2 cellular contexts compared by ENCODE assay signal in the genomic region with DNA sequence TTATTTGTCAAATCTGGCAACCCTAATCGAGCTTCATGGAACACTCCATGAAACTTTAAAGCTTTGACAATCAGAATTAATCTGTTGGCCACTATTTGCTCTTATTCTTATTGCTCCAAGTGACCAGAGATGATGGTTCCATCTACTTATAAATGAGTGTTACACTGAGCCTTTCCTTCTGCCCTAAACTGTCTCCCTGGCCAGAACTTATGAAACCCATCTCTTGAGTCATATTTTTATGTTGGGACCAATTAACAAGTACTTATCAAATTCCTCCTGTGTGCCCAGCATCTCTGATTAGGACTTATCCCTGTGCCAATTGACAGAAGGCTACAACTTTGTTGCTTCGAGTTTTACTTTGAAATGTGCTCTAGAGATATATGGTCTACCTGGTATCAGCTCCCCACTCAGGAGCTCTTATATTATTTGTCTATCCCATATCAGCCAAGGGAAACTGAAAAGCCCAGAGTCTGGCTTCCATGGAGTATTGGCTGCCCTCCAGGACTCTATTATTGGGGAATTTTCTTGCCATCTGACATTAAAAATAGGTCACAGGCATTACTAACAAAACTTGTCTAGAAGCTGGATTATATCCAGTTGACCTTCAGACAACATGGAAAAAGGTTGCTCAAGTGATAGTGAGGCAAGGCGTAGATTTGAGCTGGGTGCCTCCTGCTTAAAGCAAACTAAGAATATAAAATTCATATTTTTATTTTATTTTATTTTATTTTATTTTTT.
TF ChIP-seq lines count a peak whose summit lies in the region.

No MANE protein-coding gene starts in this region.

TF ChIP-seq in liver, 16 proteins besides CTCF, POLR2A, EP300 and RAD21:
- TF ChIP-seq TAF1 (conservative IDR thresholded peaks at IDR 0.05): no peak
- no peak for TF ChIP-seq HNF4G (IDR thresholded peaks at IDR 0.05)
- TF ChIP-seq EGR1 (IDR thresholded peaks at IDR 0.05; ENCODE audit: low read depth in 2 of 2): no peak
- TF ChIP-seq, protein P1, sequence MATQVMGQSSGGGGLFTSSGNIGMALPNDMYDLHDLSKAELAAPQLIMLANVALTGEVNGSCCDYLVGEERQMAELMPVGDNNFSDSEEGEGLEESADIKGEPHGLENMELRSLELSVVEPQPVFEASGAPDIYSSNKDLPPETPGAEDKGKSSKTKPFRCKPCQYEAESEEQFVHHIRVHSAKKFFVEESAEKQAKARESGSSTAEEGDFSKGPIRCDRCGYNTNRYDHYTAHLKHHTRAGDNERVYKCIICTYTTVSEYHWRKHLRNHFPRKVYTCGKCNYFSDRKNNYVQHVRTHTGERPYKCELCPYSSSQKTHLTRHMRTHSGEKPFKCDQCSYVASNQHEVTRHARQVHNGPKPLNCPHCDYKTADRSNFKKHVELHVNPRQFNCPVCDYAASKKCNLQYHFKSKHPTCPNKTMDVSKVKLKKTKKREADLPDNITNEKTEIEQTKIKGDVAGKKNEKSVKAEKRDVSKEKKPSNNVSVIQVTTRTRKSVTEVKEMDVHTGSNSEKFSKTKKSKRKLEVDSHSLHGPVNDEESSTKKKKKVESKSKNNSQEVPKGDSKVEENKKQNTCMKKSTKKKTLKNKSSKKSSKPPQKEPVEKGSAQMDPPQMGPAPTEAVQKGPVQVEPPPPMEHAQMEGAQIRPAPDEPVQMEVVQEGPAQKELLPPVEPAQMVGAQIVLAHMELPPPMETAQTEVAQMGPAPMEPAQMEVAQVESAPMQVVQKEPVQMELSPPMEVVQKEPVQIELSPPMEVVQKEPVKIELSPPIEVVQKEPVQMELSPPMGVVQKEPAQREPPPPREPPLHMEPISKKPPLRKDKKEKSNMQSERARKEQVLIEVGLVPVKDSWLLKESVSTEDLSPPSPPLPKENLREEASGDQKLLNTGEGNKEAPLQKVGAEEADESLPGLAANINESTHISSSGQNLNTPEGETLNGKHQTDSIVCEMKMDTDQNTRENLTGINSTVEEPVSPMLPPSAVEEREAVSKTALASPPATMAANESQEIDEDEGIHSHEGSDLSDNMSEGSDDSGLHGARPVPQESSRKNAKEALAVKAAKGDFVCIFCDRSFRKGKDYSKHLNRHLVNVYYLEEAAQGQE (IDR thresholded peaks at IDR 0.05): no peak
- TF ChIP-seq SP1 (IDR thresholded peaks at IDR 0.05): peak; percentile 39
- TF ChIP-seq FOXA1 (IDR thresholded peaks at IDR 0.05): no peak
- TF ChIP-seq, protein P2, sequence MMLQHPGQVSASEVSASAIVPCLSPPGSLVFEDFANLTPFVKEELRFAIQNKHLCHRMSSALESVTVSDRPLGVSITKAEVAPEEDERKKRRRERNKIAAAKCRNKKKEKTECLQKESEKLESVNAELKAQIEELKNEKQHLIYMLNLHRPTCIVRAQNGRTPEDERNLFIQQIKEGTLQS (IDR thresholded peaks at IDR 0.05): peak; percentile 35
- no peak for TF ChIP-seq YY1 (IDR thresholded peaks at IDR 0.05)
- TF ChIP-seq HNF4A (conservative IDR thresholded peaks at IDR 0.05): peak in 1 of 2 donors; percentile 65
- TF ChIP-seq JUND (IDR thresholded peaks at IDR 0.05): no peak
- TF ChIP-seq FOXA2 (IDR thresholded peaks at IDR 0.05): no peak
- TF ChIP-seq GABPA (IDR thresholded peaks at IDR 0.05 in 1 of 2, conservative IDR thresholded peaks at IDR 0.05 in 1 of 2): no peak
- TF ChIP-seq, protein P3, sequence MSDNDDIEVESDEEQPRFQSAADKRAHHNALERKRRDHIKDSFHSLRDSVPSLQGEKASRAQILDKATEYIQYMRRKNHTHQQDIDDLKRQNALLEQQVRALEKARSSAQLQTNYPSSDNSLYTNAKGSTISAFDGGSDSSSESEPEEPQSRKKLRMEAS (IDR thresholded peaks at IDR 0.05): no peak
- TF ChIP-seq NR2F2 (IDR thresholded peaks at IDR 0.05): peak; percentile 35
- TF ChIP-seq, protein P4, sequence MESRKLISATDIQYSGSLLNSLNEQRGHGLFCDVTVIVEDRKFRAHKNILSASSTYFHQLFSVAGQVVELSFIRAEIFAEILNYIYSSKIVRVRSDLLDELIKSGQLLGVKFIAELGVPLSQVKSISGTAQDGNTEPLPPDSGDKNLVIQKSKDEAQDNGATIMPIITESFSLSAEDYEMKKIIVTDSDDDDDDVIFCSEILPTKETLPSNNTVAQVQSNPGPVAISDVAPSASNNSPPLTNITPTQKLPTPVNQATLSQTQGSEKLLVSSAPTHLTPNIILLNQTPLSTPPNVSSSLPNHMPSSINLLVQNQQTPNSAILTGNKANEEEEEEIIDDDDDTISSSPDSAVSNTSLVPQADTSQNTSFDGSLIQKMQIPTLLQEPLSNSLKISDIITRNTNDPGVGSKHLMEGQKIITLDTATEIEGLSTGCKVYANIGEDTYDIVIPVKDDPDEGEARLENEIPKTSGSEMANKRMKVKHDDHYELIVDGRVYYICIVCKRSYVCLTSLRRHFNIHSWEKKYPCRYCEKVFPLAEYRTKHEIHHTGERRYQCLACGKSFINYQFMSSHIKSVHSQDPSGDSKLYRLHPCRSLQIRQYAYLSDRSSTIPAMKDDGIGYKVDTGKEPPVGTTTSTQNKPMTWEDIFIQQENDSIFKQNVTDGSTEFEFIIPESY (IDR thresholded peaks at IDR 0.05): no peak
- peak in 1 of 2 donors; percentile 52 for TF ChIP-seq RXRA (IDR thresholded peaks at IDR 0.05)

TF ChIP-seq in HepG2, 621 proteins besides CTCF, POLR2A, EP300 and RAD21:
- TF ChIP-seq, protein P5, sequence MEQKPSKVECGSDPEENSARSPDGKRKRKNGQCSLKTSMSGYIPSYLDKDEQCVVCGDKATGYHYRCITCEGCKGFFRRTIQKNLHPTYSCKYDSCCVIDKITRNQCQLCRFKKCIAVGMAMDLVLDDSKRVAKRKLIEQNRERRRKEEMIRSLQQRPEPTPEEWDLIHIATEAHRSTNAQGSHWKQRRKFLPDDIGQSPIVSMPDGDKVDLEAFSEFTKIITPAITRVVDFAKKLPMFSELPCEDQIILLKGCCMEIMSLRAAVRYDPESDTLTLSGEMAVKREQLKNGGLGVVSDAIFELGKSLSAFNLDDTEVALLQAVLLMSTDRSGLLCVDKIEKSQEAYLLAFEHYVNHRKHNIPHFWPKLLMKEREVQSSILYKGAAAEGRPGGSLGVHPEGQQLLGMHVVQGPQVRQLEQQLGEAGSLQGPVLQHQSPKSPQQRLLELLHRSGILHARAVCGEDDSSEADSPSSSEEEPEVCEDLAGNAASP (CRISPR knock-in tag; IDR thresholded peaks at IDR 0.05; ENCODE audit: borderline replicate concordance): no peak
- TF ChIP-seq NCOA1 (CRISPR knock-in tag; IDR thresholded peaks at IDR 0.05) (no peak), ZNF768 (CRISPR knock-in tag; IDR thresholded peaks at IDR 0.05) (no peak), GZF1 (CRISPR knock-in tag; IDR thresholded peaks at IDR 0.05) (no peak), ZNF550 (CRISPR knock-in tag; IDR thresholded peaks at IDR 0.05; ENCODE audit: borderline replicate concordance) (no peak), NFE2L2 (IDR thresholded peaks at IDR 0.05; ENCODE audit: low read length) (no peak), AHR (CRISPR knock-in tag; IDR thresholded peaks at IDR 0.05) (no peak), KDM4B (CRISPR knock-in tag; IDR thresholded peaks at IDR 0.05) (no peak), HES4 (CRISPR knock-in tag; IDR thresholded peaks at IDR 0.05; ENCODE audit: borderline replicate concordance) (no peak)
- TF ChIP-seq, protein P6, sequence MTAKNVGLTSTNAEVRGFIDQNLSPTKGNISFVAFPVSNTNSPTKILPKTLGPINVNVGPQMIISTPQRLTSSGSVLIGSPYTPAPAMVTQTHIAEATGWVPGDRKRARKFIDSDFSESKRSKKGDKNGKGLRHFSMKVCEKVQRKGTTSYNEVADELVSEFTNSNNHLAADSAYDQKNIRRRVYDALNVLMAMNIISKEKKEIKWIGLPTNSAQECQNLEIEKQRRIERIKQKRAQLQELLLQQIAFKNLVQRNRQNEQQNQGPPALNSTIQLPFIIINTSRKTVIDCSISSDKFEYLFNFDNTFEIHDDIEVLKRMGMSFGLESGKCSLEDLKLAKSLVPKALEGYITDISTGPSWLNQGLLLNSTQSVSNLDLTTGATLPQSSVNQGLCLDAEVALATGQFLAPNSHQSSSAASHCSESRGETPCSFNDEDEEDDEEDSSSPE (CRISPR knock-in tag; IDR thresholded peaks at IDR 0.05): no peak
